Comparison of ENCODE assay signal across 15 cellular contexts in genomic region chr11:121586727-121587126, GRCh38.
"Had no signal": no experiment of that assay in that cellular context is flagged by ENCODE, and none has a peak within 500 bp of the region (broad histone marks: within the 10 kb centered on the region; RNA-seq: fewer than 3 reads in every experiment).

No MANE protein-coding gene starts in this region.

- H3K27ac ChIP-seq: left lung, neural progenitor cell, pancreas, testis had no signal

- H3K4me3 Mint-ChIP-seq: activated T-cell treated with anti-CD3 and anti-CD28 coated beads, Interleukin-2, amount 50 U/mL, for 72 hours; dendritic cell treated with granulocyte-macrophage colony-stimulating factor and Interleukin-4, amounts not matched to agents 40 ng/mL and 50 ng/mL, for 4 days; endodermal cell; memory B cell; neural progenitor cell; stimulated activated naive CD8-positive, alpha-beta T cell treated with anti-CD3 and anti-CD28 coated beads, Interleukin-15, amount 100 ng/mL, for 72 hours had no signal

- H3K9ac ChIP-seq: neural progenitor cell had no signal

- DNase-seq: activated CD4-positive, alpha-beta T cell treated with anti-CD3 and anti-CD28 coated beads, Interleukin-2, amount 50 U/mL, for 4 hours; activated CD4-positive, CD25-positive, alpha-beta regulatory T cell; activated gamma-delta T cell treated with Interleukin-2 at 50 U/mL for 16 hours; activated T-cell treated with anti-CD3 and anti-CD28 coated beads, Interleukin-2, amount 50 U/mL, for 72 hours; endodermal cell; erythroblast; left lung; pancreas; stimulated activated CD4-positive, alpha-beta T cell treated with anti-CD3 and anti-CD28 coated beads, Interleukin-15, amount 100 ng/mL, for 24 hours; stimulated activated CD4-positive, alpha-beta T cell treated with anti-CD3 and anti-CD28 coated beads, Interleukin-4, amount 100 ng/mL, for 24 hours; stimulated activated naive CD8-positive, alpha-beta T cell treated with anti-CD3 and anti-CD28 coated beads, Interleukin-15, amount 100 ng/mL, for 72 hours; testis had no signal

- H3K36me3 ChIP-seq: neural progenitor cell, pancreas had no signal

- H3K4me3 ChIP-seq: left lung, neural progenitor cell, pancreas, testis had no signal

- H3K27ac Mint-ChIP-seq: activated T-cell treated with anti-CD3 and anti-CD28 coated beads, Interleukin-2, amount 50 U/mL, for 72 hours; dendritic cell treated with granulocyte-macrophage colony-stimulating factor and Interleukin-4, amounts not matched to agents 40 ng/mL and 50 ng/mL, for 4 days; endodermal cell; memory B cell; neural progenitor cell; stimulated activated naive CD8-positive, alpha-beta T cell treated with anti-CD3 and anti-CD28 coated beads, Interleukin-15, amount 100 ng/mL, for 72 hours had no signal

- ATAC-seq: activated T-cell treated with anti-CD3 and anti-CD28 coated beads, Interleukin-2, amount 50 U/mL, for 72 hours; pancreas; stimulated activated naive CD8-positive, alpha-beta T cell treated with anti-CD3 and anti-CD28 coated beads, Interleukin-15, amount 100 ng/mL, for 72 hours had no signal

- H3K4me1 Mint-ChIP-seq: endodermal cell had no signal

- H3K9me3 ChIP-seq: left lung, pancreas, testis had no signal

- H3K9me3 Mint-ChIP-seq: activated T-cell treated with anti-CD3 and anti-CD28 coated beads, Interleukin-2, amount 50 U/mL, for 72 hours; dendritic cell treated with granulocyte-macrophage colony-stimulating factor and Interleukin-4, amounts not matched to agents 40 ng/mL and 50 ng/mL, for 4 days; endodermal cell; memory B cell; neural progenitor cell; stimulated activated naive CD8-positive, alpha-beta T cell treated with anti-CD3 and anti-CD28 coated beads, Interleukin-15, amount 100 ng/mL, for 72 hours had no signal

- H3K27me3 Mint-ChIP-seq: dendritic cell treated with granulocyte-macrophage colony-stimulating factor and Interleukin-4, amounts not matched to agents 40 ng/mL and 50 ng/mL, for 4 days; stimulated activated naive CD8-positive, alpha-beta T cell treated with anti-CD3 and anti-CD28 coated beads, Interleukin-15, amount 100 ng/mL, for 72 hours had no signal

- H3K4me1 ChIP-seq: pancreas had no signal

- H3K27me3 ChIP-seq: left lung, neural progenitor cell, pancreas, testis had no signal
